1 cellular context compared by ENCODE assay signal in the genomic region with DNA sequence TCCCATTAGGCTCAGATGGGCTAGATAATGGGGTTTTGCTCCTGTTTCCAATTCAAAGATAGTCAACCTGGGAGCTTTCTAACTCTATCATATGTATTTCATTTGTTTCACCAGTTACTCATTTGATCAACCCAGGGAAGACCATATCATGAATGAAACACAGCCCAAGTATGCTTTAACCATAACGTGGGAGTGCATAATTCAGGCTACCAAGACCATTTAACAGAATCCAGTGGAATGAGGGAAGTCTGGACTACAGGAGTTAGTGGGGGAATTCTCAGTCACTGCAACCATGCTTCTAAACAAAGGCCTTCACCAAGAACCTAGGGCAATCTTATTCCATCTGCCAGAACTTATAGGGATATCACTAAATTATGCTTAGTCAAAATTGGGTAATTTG.
TF ChIP-seq lines count a peak whose summit lies in the region.

No MANE protein-coding gene starts in this region.

TF ChIP-seq in GM12878, 131 proteins besides CTCF, POLR2A, EP300 and RAD21 (continued from another document):
- no peak for TF ChIP-seq IRF5 (IDR thresholded peaks at IDR 0.05; ENCODE audit: borderline replicate concordance)
- no peak for TF ChIP-seq USF2 (IDR thresholded peaks at IDR 0.05; ENCODE audit: borderline replicate concordance, low read depth, low read length)
- TF ChIP-seq MTA3 (IDR thresholded peaks at IDR 0.05; ENCODE audit: borderline replicate concordance, low read length): no peak
- TF ChIP-seq RUNX3 (IDR thresholded peaks at IDR 0.05; ENCODE audit: low read length): no peak
- no peak for TF ChIP-seq ATF7 (IDR thresholded peaks at IDR 0.05; ENCODE audit: low read depth)
- TF ChIP-seq YY1 (IDR thresholded peaks at IDR 0.05; ENCODE audit: low read depth, low read length): no peak
- no peak for TF ChIP-seq IRF4 (IDR thresholded peaks at IDR 0.05; ENCODE audit: low read depth, low read length)
- TF ChIP-seq ESRRA (IDR thresholded peaks at IDR 0.05; ENCODE audit: low read length): no peak
- TF ChIP-seq, protein P1, sequence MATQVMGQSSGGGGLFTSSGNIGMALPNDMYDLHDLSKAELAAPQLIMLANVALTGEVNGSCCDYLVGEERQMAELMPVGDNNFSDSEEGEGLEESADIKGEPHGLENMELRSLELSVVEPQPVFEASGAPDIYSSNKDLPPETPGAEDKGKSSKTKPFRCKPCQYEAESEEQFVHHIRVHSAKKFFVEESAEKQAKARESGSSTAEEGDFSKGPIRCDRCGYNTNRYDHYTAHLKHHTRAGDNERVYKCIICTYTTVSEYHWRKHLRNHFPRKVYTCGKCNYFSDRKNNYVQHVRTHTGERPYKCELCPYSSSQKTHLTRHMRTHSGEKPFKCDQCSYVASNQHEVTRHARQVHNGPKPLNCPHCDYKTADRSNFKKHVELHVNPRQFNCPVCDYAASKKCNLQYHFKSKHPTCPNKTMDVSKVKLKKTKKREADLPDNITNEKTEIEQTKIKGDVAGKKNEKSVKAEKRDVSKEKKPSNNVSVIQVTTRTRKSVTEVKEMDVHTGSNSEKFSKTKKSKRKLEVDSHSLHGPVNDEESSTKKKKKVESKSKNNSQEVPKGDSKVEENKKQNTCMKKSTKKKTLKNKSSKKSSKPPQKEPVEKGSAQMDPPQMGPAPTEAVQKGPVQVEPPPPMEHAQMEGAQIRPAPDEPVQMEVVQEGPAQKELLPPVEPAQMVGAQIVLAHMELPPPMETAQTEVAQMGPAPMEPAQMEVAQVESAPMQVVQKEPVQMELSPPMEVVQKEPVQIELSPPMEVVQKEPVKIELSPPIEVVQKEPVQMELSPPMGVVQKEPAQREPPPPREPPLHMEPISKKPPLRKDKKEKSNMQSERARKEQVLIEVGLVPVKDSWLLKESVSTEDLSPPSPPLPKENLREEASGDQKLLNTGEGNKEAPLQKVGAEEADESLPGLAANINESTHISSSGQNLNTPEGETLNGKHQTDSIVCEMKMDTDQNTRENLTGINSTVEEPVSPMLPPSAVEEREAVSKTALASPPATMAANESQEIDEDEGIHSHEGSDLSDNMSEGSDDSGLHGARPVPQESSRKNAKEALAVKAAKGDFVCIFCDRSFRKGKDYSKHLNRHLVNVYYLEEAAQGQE (IDR thresholded peaks at IDR 0.05; ENCODE audit: low read depth, low read length): no peak
